1 cellular context compared by ENCODE assay signal in the genomic region with DNA sequence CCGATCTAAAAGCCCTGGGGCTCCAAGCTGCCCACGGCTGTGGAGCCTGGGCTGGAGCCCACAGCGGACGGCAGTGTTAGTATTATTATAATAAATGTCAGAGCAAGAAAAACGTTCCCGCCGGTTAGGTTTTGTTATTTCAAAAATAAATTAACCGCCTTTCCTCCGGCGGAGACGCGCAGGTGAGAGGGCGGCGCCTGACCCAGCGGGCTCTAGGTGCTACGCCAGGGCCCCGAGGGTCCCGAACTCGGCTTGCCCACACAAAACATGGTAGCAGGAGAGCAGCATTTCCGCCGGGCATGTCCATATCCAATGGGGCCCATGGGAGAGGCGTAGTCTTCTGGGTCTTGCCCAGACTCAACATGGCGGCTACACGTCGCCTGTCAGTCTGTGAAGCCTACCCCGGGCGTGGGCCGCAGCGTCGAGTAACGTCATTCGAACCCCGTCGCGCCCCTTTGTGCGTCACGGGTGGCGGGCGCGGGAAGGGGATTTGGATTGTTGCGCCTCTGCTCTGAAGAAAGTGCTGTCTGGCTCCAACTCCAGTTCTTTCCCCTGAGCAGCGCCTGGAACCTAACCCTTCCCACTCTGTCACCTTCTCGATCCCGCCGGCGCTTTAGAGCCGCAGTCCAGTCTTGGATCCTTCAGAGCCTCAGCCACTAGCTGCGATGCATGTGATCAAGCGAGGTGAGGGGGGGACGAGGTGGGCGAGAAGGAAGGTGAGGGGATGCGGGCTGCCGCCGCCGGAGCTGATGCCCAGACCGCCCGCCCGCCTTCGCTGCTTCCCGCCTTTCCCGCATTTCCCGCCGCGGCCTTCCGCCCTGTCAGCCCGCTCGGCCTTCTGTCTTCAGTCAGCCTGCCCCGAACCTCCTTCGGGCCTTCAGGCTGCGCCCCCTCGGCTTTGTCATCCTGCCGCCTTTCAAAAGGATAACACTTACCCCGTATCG.
TF ChIP-seq lines count a peak whose summit lies in the region.

A gene (plus strand): TSS at position 452 of the 944 bp plus-strand sequence. CDS start 214 bp downstream, at position 666.

TF ChIP-seq in K562, 482 proteins besides CTCF, POLR2A, EP300 and RAD21 (continued from another document and continues in another):
- TF ChIP-seq, protein P1, sequence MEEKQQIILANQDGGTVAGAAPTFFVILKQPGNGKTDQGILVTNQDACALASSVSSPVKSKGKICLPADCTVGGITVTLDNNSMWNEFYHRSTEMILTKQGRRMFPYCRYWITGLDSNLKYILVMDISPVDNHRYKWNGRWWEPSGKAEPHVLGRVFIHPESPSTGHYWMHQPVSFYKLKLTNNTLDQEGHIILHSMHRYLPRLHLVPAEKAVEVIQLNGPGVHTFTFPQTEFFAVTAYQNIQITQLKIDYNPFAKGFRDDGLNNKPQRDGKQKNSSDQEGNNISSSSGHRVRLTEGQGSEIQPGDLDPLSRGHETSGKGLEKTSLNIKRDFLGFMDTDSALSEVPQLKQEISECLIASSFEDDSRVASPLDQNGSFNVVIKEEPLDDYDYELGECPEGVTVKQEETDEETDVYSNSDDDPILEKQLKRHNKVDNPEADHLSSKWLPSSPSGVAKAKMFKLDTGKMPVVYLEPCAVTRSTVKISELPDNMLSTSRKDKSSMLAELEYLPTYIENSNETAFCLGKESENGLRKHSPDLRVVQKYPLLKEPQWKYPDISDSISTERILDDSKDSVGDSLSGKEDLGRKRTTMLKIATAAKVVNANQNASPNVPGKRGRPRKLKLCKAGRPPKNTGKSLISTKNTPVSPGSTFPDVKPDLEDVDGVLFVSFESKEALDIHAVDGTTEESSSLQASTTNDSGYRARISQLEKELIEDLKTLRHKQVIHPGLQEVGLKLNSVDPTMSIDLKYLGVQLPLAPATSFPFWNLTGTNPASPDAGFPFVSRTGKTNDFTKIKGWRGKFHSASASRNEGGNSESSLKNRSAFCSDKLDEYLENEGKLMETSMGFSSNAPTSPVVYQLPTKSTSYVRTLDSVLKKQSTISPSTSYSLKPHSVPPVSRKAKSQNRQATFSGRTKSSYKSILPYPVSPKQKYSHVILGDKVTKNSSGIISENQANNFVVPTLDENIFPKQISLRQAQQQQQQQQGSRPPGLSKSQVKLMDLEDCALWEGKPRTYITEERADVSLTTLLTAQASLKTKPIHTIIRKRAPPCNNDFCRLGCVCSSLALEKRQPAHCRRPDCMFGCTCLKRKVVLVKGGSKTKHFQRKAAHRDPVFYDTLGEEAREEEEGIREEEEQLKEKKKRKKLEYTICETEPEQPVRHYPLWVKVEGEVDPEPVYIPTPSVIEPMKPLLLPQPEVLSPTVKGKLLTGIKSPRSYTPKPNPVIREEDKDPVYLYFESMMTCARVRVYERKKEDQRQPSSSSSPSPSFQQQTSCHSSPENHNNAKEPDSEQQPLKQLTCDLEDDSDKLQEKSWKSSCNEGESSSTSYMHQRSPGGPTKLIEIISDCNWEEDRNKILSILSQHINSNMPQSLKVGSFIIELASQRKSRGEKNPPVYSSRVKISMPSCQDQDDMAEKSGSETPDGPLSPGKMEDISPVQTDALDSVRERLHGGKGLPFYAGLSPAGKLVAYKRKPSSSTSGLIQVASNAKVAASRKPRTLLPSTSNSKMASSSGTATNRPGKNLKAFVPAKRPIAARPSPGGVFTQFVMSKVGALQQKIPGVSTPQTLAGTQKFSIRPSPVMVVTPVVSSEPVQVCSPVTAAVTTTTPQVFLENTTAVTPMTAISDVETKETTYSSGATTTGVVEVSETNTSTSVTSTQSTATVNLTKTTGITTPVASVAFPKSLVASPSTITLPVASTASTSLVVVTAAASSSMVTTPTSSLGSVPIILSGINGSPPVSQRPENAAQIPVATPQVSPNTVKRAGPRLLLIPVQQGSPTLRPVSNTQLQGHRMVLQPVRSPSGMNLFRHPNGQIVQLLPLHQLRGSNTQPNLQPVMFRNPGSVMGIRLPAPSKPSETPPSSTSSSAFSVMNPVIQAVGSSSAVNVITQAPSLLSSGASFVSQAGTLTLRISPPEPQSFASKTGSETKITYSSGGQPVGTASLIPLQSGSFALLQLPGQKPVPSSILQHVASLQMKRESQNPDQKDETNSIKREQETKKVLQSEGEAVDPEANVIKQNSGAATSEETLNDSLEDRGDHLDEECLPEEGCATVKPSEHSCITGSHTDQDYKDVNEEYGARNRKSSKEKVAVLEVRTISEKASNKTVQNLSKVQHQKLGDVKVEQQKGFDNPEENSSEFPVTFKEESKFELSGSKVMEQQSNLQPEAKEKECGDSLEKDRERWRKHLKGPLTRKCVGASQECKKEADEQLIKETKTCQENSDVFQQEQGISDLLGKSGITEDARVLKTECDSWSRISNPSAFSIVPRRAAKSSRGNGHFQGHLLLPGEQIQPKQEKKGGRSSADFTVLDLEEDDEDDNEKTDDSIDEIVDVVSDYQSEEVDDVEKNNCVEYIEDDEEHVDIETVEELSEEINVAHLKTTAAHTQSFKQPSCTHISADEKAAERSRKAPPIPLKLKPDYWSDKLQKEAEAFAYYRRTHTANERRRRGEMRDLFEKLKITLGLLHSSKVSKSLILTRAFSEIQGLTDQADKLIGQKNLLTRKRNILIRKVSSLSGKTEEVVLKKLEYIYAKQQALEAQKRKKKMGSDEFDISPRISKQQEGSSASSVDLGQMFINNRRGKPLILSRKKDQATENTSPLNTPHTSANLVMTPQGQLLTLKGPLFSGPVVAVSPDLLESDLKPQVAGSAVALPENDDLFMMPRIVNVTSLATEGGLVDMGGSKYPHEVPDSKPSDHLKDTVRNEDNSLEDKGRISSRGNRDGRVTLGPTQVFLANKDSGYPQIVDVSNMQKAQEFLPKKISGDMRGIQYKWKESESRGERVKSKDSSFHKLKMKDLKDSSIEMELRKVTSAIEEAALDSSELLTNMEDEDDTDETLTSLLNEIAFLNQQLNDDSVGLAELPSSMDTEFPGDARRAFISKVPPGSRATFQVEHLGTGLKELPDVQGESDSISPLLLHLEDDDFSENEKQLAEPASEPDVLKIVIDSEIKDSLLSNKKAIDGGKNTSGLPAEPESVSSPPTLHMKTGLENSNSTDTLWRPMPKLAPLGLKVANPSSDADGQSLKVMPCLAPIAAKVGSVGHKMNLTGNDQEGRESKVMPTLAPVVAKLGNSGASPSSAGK (IDR thresholded peaks at IDR 0.05) = peak; percentile 74
- no peak for TF ChIP-seq CBFA2T3 (IDR thresholded peaks at IDR 0.05)
- TF ChIP-seq, protein P2, sequence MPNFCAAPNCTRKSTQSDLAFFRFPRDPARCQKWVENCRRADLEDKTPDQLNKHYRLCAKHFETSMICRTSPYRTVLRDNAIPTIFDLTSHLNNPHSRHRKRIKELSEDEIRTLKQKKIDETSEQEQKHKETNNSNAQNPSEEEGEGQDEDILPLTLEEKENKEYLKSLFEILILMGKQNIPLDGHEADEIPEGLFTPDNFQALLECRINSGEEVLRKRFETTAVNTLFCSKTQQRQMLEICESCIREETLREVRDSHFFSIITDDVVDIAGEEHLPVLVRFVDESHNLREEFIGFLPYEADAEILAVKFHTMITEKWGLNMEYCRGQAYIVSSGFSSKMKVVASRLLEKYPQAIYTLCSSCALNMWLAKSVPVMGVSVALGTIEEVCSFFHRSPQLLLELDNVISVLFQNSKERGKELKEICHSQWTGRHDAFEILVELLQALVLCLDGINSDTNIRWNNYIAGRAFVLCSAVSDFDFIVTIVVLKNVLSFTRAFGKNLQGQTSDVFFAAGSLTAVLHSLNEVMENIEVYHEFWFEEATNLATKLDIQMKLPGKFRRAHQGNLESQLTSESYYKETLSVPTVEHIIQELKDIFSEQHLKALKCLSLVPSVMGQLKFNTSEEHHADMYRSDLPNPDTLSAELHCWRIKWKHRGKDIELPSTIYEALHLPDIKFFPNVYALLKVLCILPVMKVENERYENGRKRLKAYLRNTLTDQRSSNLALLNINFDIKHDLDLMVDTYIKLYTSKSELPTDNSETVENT (CRISPR knock-in tag; IDR thresholded peaks at IDR 0.05) = no peak
- peak; percentile 94 for TF ChIP-seq EP400 (IDR thresholded peaks at IDR 0.05)
- TF ChIP-seq, protein P3, sequence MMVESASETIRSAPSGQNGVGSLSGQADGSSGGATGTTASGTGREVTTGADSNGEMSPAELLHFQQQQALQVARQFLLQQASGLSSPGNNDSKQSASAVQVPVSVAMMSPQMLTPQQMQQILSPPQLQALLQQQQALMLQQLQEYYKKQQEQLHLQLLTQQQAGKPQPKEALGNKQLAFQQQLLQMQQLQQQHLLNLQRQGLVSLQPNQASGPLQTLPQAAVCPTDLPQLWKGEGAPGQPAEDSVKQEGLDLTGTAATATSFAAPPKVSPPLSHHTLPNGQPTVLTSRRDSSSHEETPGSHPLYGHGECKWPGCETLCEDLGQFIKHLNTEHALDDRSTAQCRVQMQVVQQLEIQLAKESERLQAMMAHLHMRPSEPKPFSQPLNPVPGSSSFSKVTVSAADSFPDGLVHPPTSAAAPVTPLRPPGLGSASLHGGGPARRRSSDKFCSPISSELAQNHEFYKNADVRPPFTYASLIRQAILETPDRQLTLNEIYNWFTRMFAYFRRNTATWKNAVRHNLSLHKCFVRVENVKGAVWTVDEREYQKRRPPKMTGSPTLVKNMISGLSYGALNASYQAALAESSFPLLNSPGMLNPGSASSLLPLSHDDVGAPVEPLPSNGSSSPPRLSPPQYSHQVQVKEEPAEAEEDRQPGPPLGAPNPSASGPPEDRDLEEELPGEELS (CRISPR knock-in tag; IDR thresholded peaks at IDR 0.05; ENCODE audit: borderline replicate concordance) = 0 out of 2 replicates have a peak, but pooled peaks have one; percentile 44
- TF ChIP-seq ZNF217 (CRISPR knock-in tag; IDR thresholded peaks at IDR 0.05) = no peak
- no peak for TF ChIP-seq SAFB2 (IDR thresholded peaks at IDR 0.05; ENCODE audit: borderline replicate concordance, low read depth, low read length, severe bottlenecking)
- no peak for TF ChIP-seq TAL1 (IDR thresholded peaks at IDR 0.05)
- no peak for TF ChIP-seq ZNF444 (CRISPR knock-in tag; IDR thresholded peaks at IDR 0.05)
- TF ChIP-seq, protein P4, sequence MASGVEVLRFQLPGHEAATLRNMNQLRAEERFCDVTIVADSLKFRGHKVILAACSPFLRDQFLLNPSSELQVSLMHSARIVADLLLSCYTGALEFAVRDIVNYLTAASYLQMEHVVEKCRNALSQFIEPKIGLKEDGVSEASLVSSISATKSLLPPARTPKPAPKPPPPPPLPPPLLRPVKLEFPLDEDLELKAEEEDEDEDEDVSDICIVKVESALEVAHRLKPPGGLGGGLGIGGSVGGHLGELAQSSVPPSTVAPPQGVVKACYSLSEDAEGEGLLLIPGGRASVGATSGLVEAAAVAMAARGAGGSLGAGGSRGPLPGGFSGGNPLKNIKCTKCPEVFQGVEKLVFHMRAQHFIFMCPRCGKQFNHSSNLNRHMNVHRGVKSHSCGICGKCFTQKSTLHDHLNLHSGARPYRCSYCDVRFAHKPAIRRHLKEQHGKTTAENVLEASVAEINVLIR (CRISPR knock-in tag; IDR thresholded peaks at IDR 0.05) = peak; percentile 100
- peak; percentile 87; the same call in 1 of the 2 replicates for TF ChIP-seq ZNF197 (CRISPR knock-in tag; IDR thresholded peaks at IDR 0.05; ENCODE audit: low read depth)
- no peak for TF ChIP-seq ZSCAN32 (CRISPR knock-in tag; IDR thresholded peaks at IDR 0.05)
- TF ChIP-seq, protein P5, sequence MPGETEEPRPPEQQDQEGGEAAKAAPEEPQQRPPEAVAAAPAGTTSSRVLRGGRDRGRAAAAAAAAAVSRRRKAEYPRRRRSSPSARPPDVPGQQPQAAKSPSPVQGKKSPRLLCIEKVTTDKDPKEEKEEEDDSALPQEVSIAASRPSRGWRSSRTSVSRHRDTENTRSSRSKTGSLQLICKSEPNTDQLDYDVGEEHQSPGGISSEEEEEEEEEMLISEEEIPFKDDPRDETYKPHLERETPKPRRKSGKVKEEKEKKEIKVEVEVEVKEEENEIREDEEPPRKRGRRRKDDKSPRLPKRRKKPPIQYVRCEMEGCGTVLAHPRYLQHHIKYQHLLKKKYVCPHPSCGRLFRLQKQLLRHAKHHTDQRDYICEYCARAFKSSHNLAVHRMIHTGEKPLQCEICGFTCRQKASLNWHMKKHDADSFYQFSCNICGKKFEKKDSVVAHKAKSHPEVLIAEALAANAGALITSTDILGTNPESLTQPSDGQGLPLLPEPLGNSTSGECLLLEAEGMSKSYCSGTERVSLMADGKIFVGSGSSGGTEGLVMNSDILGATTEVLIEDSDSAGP (CRISPR knock-in tag; IDR thresholded peaks at IDR 0.05) = no peak
- TF ChIP-seq, protein P6, sequence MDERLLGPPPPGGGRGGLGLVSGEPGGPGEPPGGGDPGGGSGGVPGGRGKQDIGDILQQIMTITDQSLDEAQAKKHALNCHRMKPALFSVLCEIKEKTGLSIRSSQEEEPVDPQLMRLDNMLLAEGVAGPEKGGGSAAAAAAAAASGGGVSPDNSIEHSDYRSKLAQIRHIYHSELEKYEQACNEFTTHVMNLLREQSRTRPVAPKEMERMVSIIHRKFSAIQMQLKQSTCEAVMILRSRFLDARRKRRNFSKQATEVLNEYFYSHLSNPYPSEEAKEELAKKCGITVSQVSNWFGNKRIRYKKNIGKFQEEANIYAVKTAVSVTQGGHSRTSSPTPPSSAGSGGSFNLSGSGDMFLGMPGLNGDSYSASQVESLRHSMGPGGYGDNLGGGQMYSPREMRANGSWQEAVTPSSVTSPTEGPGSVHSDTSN (CRISPR knock-in tag; IDR thresholded peaks at IDR 0.05; ENCODE audit: low read depth) = peak; percentile 71
- TF ChIP-seq, protein P6 (tag; conservative IDR thresholded peaks at IDR 0.05; ENCODE audit: low read depth) = peak; percentile 65
- TF ChIP-seq HNRNPL (IDR thresholded peaks at IDR 0.05; ENCODE audit: low read depth, low read length) = no peak
- TF ChIP-seq NFE2L1 (tag; IDR thresholded peaks at IDR 0.05; ENCODE audit: borderline replicate concordance, low read depth) = no peak
- TF ChIP-seq ZZZ3 (IDR thresholded peaks at IDR 0.05) = peak; percentile 92; the same call in 1 of the 2 replicates
- TF ChIP-seq, protein P7, sequence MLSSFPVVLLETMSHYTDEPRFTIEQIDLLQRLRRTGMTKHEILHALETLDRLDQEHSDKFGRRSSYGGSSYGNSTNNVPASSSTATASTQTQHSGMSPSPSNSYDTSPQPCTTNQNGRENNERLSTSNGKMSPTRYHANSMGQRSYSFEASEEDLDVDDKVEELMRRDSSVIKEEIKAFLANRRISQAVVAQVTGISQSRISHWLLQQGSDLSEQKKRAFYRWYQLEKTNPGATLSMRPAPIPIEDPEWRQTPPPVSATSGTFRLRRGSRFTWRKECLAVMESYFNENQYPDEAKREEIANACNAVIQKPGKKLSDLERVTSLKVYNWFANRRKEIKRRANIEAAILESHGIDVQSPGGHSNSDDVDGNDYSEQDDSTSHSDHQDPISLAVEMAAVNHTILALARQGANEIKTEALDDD (IDR thresholded peaks at IDR 0.05) = peak; percentile 21; the same call in 1 of the 2 replicates
- no peak; the same call in 1 of the 2 replicates for TF ChIP-seq ZNF431 (CRISPR knock-in tag; IDR thresholded peaks at IDR 0.05)
- peak; percentile 42 for TF ChIP-seq KLF1 (tag; IDR thresholded peaks at IDR 0.05)
- peak; percentile 31 for TF ChIP-seq RBM39 (optimal IDR thresholded peaks at IDR 0.05; ENCODE audit: low read depth, low read length)
- no peak for TF ChIP-seq ZNF354B (CRISPR knock-in tag; IDR thresholded peaks at IDR 0.05)
- no peak for TF ChIP-seq HDGF (IDR thresholded peaks at IDR 0.05)
